9 cellular contexts compared by ENCODE assay signal in genomic region chr13:47281981-47282380, GRCh38.
"Had no signal": no experiment of that assay in that cellular context is flagged by ENCODE, and none has a peak within 500 bp of the region (broad histone marks: within the 10 kb centered on the region; RNA-seq: fewer than 3 reads in every experiment).

No MANE protein-coding gene starts in this region.

- H3K9me3 ChIP-seq: HAP-1 had no signal

- H3K9ac ChIP-seq: GM23248 had no signal

- H3K4me1 ChIP-seq: HAP-1 had no signal

- H3K36me3 ChIP-seq: HAP-1 had no signal

- ATAC-seq: HCT116, HepG2 had no signal

- H3K36me3 Mint-ChIP-seq: IgD-negative memory B cell had no signal

- H3K27me3 Mint-ChIP-seq: IgD-negative memory B cell had no signal

- DNase-seq: GM23248, GOT3, H7, HFFc6 had no signal

- H3K27ac Mint-ChIP-seq: HFFc6, IgD-negative memory B cell had no signal

- H3K4me3 Mint-ChIP-seq: HFFc6, IgD-negative memory B cell had no signal

- H2AFZ ChIP-seq: GM23248 had no signal

- H3K9me3 Mint-ChIP-seq: HFFc6 had no signal

- H3K4me3 ChIP-seq: GM23248, HAP-1 had no signal

- H3K27ac ChIP-seq: GM23248, HL-60 had no signal
